Comparison of ENCODE assay signal across 23 cellular contexts in genomic region chr7:92749832-92750231, GRCh38.
DNase-seq lines count a peak whose midpoint lies in the region; ATAC-seq, FAIRE-seq and TF ChIP-seq lines count a peak whose summit lies in the region.
"Had no signal": no experiment of that assay in that cellular context is flagged by ENCODE, and none has a peak within 500 bp of the region (broad histone marks: within the 10 kb centered on the region; RNA-seq: fewer than 3 reads in every experiment).

No MANE protein-coding gene starts in this region.

- peaks cover 54% of the 10 kb centered on the region for H3K4me1 ChIP-seq in HepG2 (ENCODE audit: insufficient read depth, low read length)
- H3K4me1 ChIP-seq: psoas muscle had no signal

- H3K27me3 ChIP-seq in HepG2 (ENCODE audit: control insufficient read depth in 1 of 2, insufficient read depth in 2 of 2, low read length in 2 of 2): no peaks in the 10 kb centered on the region
- H3K27me3 ChIP-seq: neural progenitor cell had no signal

- H3K9me3 ChIP-seq in HepG2 (ENCODE audit: low read length): no peaks in the 10 kb centered on the region
- H3K9me3 ChIP-seq: psoas muscle had no signal

- peaks cover 88% of the 10 kb centered on the region for H3K79me2 ChIP-seq in HepG2 (ENCODE audit: insufficient read depth, low read length)

- no peak overlapping the region; a peak in 1 of 6 replicates for H3K4me3 ChIP-seq in HepG2 (replicated peaks in 1 of 3; ENCODE audit: insufficient read depth in 1 of 3, low read depth in 2 of 3, low read length in 3 of 3)
- H3K4me3 ChIP-seq: neural progenitor cell, psoas muscle had no signal

- no peaks in the 10 kb centered on the region; the same call in 1 of the 2 replicates for H4K20me1 ChIP-seq in HepG2 (ENCODE audit: insufficient read depth, low read length)

- H3K27ac Mint-ChIP-seq in activated T-cell treated with anti-CD3 and anti-CD28 coated beads, Interleukin-2, amount 50 U/mL, for 72 hours: peak overlapping the region; percentile 82
- H3K27ac Mint-ChIP-seq in activated T-helper 1 cell treated with anti-CD3 and anti-CD28 coated beads, Interleukin-12 subunit alpha, Interleukin-12 subunit beta, Interleukin-2, Interleukin-4 antibody, amounts not matched to agents 30 ng/mL and 10 ng/mL and 1 ng/mL, durations not matched to agents 14 hours and 24 hours and 36 hours: peak overlapping the region; percentile 85
- peak overlapping the region; percentile 63 for H3K27ac Mint-ChIP-seq in stimulated activated effector memory CD8-positive, alpha-beta T cell treated with anti-CD3 and anti-CD28 coated beads, Interleukin-12 subunit alpha, Interleukin-12 subunit beta, amount 100 ng/mL, for 72 hours
- H3K27ac Mint-ChIP-seq: CD4-positive, CD25-positive, alpha-beta regulatory T cell; neural progenitor cell had no signal

- peaks cover 7 to 52% of the 10 kb centered on the region in 2 donors for H3K36me3 Mint-ChIP-seq in activated T-cell treated with anti-CD3 and anti-CD28 coated beads, Interleukin-2, amount 50 U/mL, for 72 hours (ENCODE audit: insufficient read depth in 2 of 2)
- H3K36me3 Mint-ChIP-seq in activated T-helper 1 cell treated with anti-CD3 and anti-CD28 coated beads, Interleukin-12 subunit alpha, Interleukin-12 subunit beta, Interleukin-2, Interleukin-4 antibody, amounts not matched to agents 30 ng/mL and 10 ng/mL and 1 ng/mL, durations not matched to agents 14 hours and 24 hours and 36 hours (ENCODE audit: low read depth): peaks cover 44% of the 10 kb centered on the region
- peaks cover 65% of the 10 kb centered on the region for H3K36me3 Mint-ChIP-seq in stimulated activated effector memory CD8-positive, alpha-beta T cell treated with anti-CD3 and anti-CD28 coated beads, Interleukin-12 subunit alpha, Interleukin-12 subunit beta, amount 100 ng/mL, for 72 hours

- ATAC-seq in activated T-cell treated with anti-CD3 and anti-CD28 coated beads, Interleukin-2, amount 50 U/mL, for 72 hours (replicated peaks in 1 of 2): peak in 1 of 2 donors; percentile 7
- no peak for ATAC-seq in HepG2
- ATAC-seq in stimulated activated effector memory CD8-positive, alpha-beta T cell treated with anti-CD3 and anti-CD28 coated beads, Interleukin-12 subunit alpha, Interleukin-12 subunit beta, amount 100 ng/mL, for 72 hours: peak; percentile 48
- ATAC-seq: HCT116, psoas muscle had no signal

- CTCF ChIA-PET in HepG2 (lab: Yijun Ruan, JAX; ENCODE audit: low intra/inter-chr PET ratio, low total read pairs): no interaction called here

- intact Hi-C loops in activated T-helper 1 cell treated with anti-CD3 and anti-CD28 coated beads, Interleukin-12 subunit alpha, Interleukin-12 subunit beta, Interleukin-2, Interleukin-4 antibody, amounts not matched to agents 30 ng/mL and 10 ng/mL and 1 ng/mL, durations not matched to agents 14 hours and 24 hours and 36 hours (cut with micrococcal nuclease): loop anchor here (1.0 to 5.0 kb wide), 3 partner anchors 19 to 47 kb away; no protein-coding TSS in a partner anchor
- intact Hi-C loops in HepG2 (cut with micrococcal nuclease; ENCODE audit: unreplicated experiment): loop anchor here (5.0 kb wide), 1 partner anchor 82 kb away; no protein-coding TSS in a partner anchor

- TF ChIP-seq EP300 in HepG2 (IDR thresholded peaks at IDR 0.05; ENCODE audit: low read depth in 2 of 2, low read length in 2 of 2) (no peak), HepG2 (CRISPR knock-in tag; IDR thresholded peaks at IDR 0.05; ENCODE audit: borderline replicate concordance) (no peak)

- TF ChIP-seq RAD21 in HepG2 (CRISPR knock-in tag; IDR thresholded peaks at IDR 0.05): no peak

- TF ChIP-seq POLR2A in HepG2 (IDR thresholded peaks at IDR 0.05; ENCODE audit: insufficient read depth in 1 of 2, low read depth in 2 of 2, low read length in 2 of 2): no peak

- no peak for TF ChIP-seq CTCF in HepG2 (CRISPR knock-in tag; IDR thresholded peaks at IDR 0.05)

- BruUV-seq in HepG2 (replicated peaks; lab: Mats Ljungman, UMichigan): no TSS peak

- in situ Hi-C loops in HepG2 (cut with HindIII; ENCODE audit: extremely low pct_ligation_motif_present, low pct_unique_long_range_greater_than_20kb): no loop called here

- peaks cover 92% of the 10 kb centered on the region for H3K4me1 Mint-ChIP-seq in activated T-cell treated with anti-CD3 and anti-CD28 coated beads, Interleukin-2, amount 50 U/mL, for 72 hours (ENCODE audit: low read depth)
- peaks cover 75% of the 10 kb centered on the region for H3K4me1 Mint-ChIP-seq in activated T-helper 1 cell treated with anti-CD3 and anti-CD28 coated beads, Interleukin-12 subunit alpha, Interleukin-12 subunit beta, Interleukin-2, Interleukin-4 antibody, amounts not matched to agents 30 ng/mL and 10 ng/mL and 1 ng/mL, durations not matched to agents 14 hours and 24 hours and 36 hours (ENCODE audit: low read depth)
- H3K4me1 Mint-ChIP-seq in stimulated activated effector memory CD8-positive, alpha-beta T cell treated with anti-CD3 and anti-CD28 coated beads, Interleukin-12 subunit alpha, Interleukin-12 subunit beta, amount 100 ng/mL, for 72 hours: peaks cover 69% of the 10 kb centered on the region

- peak overlapping the region; percentile 1; the same call in 1 of the 2 replicates for H3K4me2 ChIP-seq in HepG2 (ENCODE audit: low read depth, low read length)
- H3K4me2 ChIP-seq: neural progenitor cell had no signal

- H2AFZ ChIP-seq in HepG2 (ENCODE audit: low read length): no peak overlapping the region
- H2AFZ ChIP-seq: neural progenitor cell had no signal

- peak overlapping the region; percentile 6 to 61 for H3K4me3 Mint-ChIP-seq in activated T-cell treated with anti-CD3 and anti-CD28 coated beads, Interleukin-2, amount 50 U/mL, for 72 hours
- no peak overlapping the region for H3K4me3 Mint-ChIP-seq in activated T-helper 1 cell treated with anti-CD3 and anti-CD28 coated beads, Interleukin-12 subunit alpha, Interleukin-12 subunit beta, Interleukin-2, Interleukin-4 antibody, amounts not matched to agents 30 ng/mL and 10 ng/mL and 1 ng/mL, durations not matched to agents 14 hours and 24 hours and 36 hours
- H3K4me3 Mint-ChIP-seq in stimulated activated effector memory CD8-positive, alpha-beta T cell treated with anti-CD3 and anti-CD28 coated beads, Interleukin-12 subunit alpha, Interleukin-12 subunit beta, amount 100 ng/mL, for 72 hours: no peak overlapping the region
- H3K4me3 Mint-ChIP-seq: activated naive CD8-positive, alpha-beta T cell treated with anti-CD3 and anti-CD28 coated beads, Interleukin-2, amount 10 ng/mL, durations not matched to agents 7 days and 5 days; activated T-cell treated with anti-CD3 and anti-CD28 coated beads, Interleukin-2, amount 50 U/mL, for 4 hours; brain; CD4-positive, CD25-positive, alpha-beta regulatory T cell; neural progenitor cell had no signal

- peak overlapping the region; percentile 43 for H3K27ac ChIP-seq in HepG2 (ENCODE audit: extremely low read length, insufficient read depth, low read length)
- H3K27ac ChIP-seq: neural progenitor cell, psoas muscle had no signal

- no peaks in the 10 kb centered on the region for H3K27me3 Mint-ChIP-seq in activated T-cell treated with anti-CD3 and anti-CD28 coated beads, Interleukin-2, amount 50 U/mL, for 72 hours (ENCODE audit: low read depth)
- no peaks in the 10 kb centered on the region for H3K27me3 Mint-ChIP-seq in activated T-helper 1 cell treated with anti-CD3 and anti-CD28 coated beads, Interleukin-12 subunit alpha, Interleukin-12 subunit beta, Interleukin-2, Interleukin-4 antibody, amounts not matched to agents 30 ng/mL and 10 ng/mL and 1 ng/mL, durations not matched to agents 14 hours and 24 hours and 36 hours (ENCODE audit: insufficient read depth)
- H3K27me3 Mint-ChIP-seq: activated naive CD8-positive, alpha-beta T cell treated with anti-CD3 and anti-CD28 coated beads, Interleukin-2, amount 10 ng/mL, durations not matched to agents 7 days and 5 days; brain; CD4-positive, CD25-positive, alpha-beta regulatory T cell had no signal

- WGBS in HepG2 (ENCODE audit: low lambda C conversion rate): 83% methylated on average over 1 of the region's 1 CpG

- H3K9me3 Mint-ChIP-seq in activated T-cell treated with anti-CD3 and anti-CD28 coated beads, Interleukin-2, amount 50 U/mL, for 72 hours: peaks cover 0 to under 1% of the 10 kb centered on the region in 2 donors
- no peaks in the 10 kb centered on the region for H3K9me3 Mint-ChIP-seq in activated T-helper 1 cell treated with anti-CD3 and anti-CD28 coated beads, Interleukin-12 subunit alpha, Interleukin-12 subunit beta, Interleukin-2, Interleukin-4 antibody, amounts not matched to agents 30 ng/mL and 10 ng/mL and 1 ng/mL, durations not matched to agents 14 hours and 24 hours and 36 hours
- H3K9me3 Mint-ChIP-seq in stimulated activated effector memory CD8-positive, alpha-beta T cell treated with anti-CD3 and anti-CD28 coated beads, Interleukin-12 subunit alpha, Interleukin-12 subunit beta, amount 100 ng/mL, for 72 hours: no peaks in the 10 kb centered on the region
- H3K9me3 Mint-ChIP-seq: activated naive CD8-positive, alpha-beta T cell treated with anti-CD3 and anti-CD28 coated beads, Interleukin-2, amount 10 ng/mL, durations not matched to agents 7 days and 5 days; activated T-cell treated with anti-CD3 and anti-CD28 coated beads, Interleukin-2, amount 50 U/mL, for 4 hours; brain; neural progenitor cell had no signal

- POLR2A ChIA-PET in HepG2 (lab: Yijun Ruan, JAX): interaction anchor here (1.0 kb wide), 1 partner anchor 54 kb away, joined by 5 read pairs; no protein-coding TSS in a partner anchor

- no peak for DNase-seq in activated T-cell treated with anti-CD3 and anti-CD28 coated beads, Interleukin-2, amount 50 U/mL, for 72 hours
- DNase-seq in activated T-cell treated with anti-CD3 and anti-CD28 coated beads for 4 hours: no peak
- DNase-seq in activated T-helper 1 cell treated with anti-CD3 and anti-CD28 coated beads, Interleukin-12 subunit alpha, Interleukin-12 subunit beta, Interleukin-2, Interleukin-4 antibody, amounts not matched to agents 30 ng/mL and 10 ng/mL and 1 ng/mL, durations not matched to agents 14 hours and 24 hours and 36 hours (ENCODE audit: low spot score): no peak
- DNase-seq in HepG2 (ENCODE audit: low spot score): peak; percentile 15
- DNase-seq in stimulated activated effector memory CD8-positive, alpha-beta T cell treated with anti-CD3 and anti-CD28 coated beads, Interleukin-12 subunit alpha, Interleukin-12 subunit beta, amount 100 ng/mL, for 72 hours (ENCODE audit: low spot score in 2 of 2): no peak
- no peak for DNase-seq in CD1c-positive myeloid dendritic cell (ENCODE audit: extremely low spot score)
- no peak for DNase-seq in NCI-H2081 treated with DMSO at 0.1 percent for 48 hours (lab: John Stamatoyannopoulos, UW)
- DNase-seq in NCI-H774 (lab: John Stamatoyannopoulos, UW): no peak
- DNase-seq: activated naive CD8-positive, alpha-beta T cell treated with anti-CD3 and anti-CD28 coated beads, Interleukin-2, amount 10 ng/mL, durations not matched to agents 7 days and 5 days; activated T-cell treated with anti-CD3 and anti-CD28 coated beads, Interleukin-2, amount 50 U/mL, for 4 hours; CD4-positive, CD25-positive, alpha-beta regulatory T cell; dermis blood vessel endothelial cell; foreskin melanocyte; KG1; NCI-H1092 treated with DMSO at 0.1 percent for 48 hours; NCI-H2081; psoas muscle; RPMI8226; stimulated activated CD4-positive, alpha-beta T cell treated with anti-CD3 and anti-CD28 coated beads, Interleukin-12 subunit alpha, Interleukin-12 subunit beta, amount 100 ng/mL, for 4 hours had no signal

- peaks cover 1 to 13% of the 10 kb centered on the region in 2 experiments; a peak in 3 of 5 replicates for H3K36me3 ChIP-seq in HepG2 (replicated peaks in 1 of 2; ENCODE audit: control insufficient read depth in 1 of 2, insufficient read depth in 2 of 2, low read length in 2 of 2)
- H3K36me3 ChIP-seq: neural progenitor cell had no signal

- no peak overlapping the region for H3K9ac ChIP-seq in HepG2 (ENCODE audit: insufficient read depth, low read depth, low read length)
- H3K9ac ChIP-seq: neural progenitor cell had no signal

- no peak for FAIRE-seq in HepG2 (lab: Jason Lieb, UNC)
- FAIRE-seq: keratinocyte had no signal

Comparison
In these comparisons a context has a peak if more than half of its experiments do, and no peak if none do; other contexts are left out.
1. H3K4me3 Mint-ChIP-seq: peak in activated T-cell treated with anti-CD3 and anti-CD28 coated beads, Interleukin-2, amount 50 U/mL, for 72 hours (2 of 2); none in activated T-helper 1 cell treated with anti-CD3 and anti-CD28 coated beads, Interleukin-12 subunit alpha, Interleukin-12 subunit beta, Interleukin-2, Interleukin-4 antibody, amounts not matched to agents 30 ng/mL and 10 ng/mL and 1 ng/mL, durations not matched to agents 14 hours and 24 hours and 36 hours (single experiment) and stimulated activated effector memory CD8-positive, alpha-beta T cell treated with anti-CD3 and anti-CD28 coated beads, Interleukin-12 subunit alpha, Interleukin-12 subunit beta, amount 100 ng/mL, for 72 hours (single experiment).
2. Peak in every context shown above with its lines, with median percentiles within 50 percentile points of each other: H3K27ac Mint-ChIP-seq.